Comparison of ENCODE assay signal across 15 cellular contexts in the genomic region with DNA sequence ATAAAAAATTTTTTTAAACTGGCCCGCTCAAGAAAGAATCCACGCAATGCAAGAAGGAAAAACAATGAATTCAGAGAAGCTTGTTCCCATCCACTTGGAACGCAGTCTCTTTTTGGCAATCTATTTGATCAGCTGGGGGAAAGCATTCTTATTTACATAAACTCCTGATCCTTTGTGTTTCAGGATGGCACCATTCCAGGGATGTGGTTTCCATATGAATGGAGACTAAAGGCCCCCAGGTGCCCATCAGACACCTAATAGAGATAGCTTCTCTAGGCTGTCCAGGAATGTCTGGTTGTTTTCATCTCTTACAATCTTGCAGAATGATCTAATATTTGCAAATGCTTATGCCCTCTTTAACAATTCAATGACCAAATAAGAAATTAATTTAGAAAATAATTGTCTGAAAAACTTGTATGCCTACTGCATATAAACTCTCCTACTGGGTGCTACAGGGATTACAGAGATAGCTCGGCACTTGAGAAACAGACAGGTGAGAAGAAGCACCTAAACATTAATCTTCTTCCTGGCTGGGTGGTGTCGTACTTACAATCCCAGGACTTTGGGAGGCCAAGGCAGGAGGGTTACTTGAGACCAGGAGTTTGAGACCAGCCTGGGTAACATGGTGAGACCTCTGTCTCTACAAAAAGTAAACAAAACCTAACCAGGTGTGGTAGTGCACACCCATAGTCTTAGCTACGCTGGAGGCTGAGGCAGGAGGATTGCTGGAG. TPM values are rescaled to one million over a fixed set of nuclear protein-coding genes. Genes with fewer than 3 reads are reported as not detected.
DNase-seq lines count a peak whose midpoint lies in the region; ATAC-seq, FAIRE-seq and TF ChIP-seq lines count a peak whose summit lies in the region.
"Had no signal": no experiment of that assay in that cellular context is flagged by ENCODE, and none has a peak within 500 bp of the region (broad histone marks: within the 10 kb centered on the region; RNA-seq: fewer than 3 reads in every experiment).

No MANE protein-coding gene starts in this region.

- in situ Hi-C loops in HAP-1 (cut with MboI; ENCODE audit: low sequenced_read_pairs) (no loop called here), astrocyte of the spinal cord (cut with HindIII; ENCODE audit: low sequenced_read_pairs) (no loop called here)

- H3K36me3 ChIP-seq in CD8-positive, alpha-beta T cell (ENCODE audit: insufficient read depth, low read length): no peaks in the 10 kb centered on the region
- H3K36me3 ChIP-seq in HAP-1 (replicated peaks): no peaks in the 10 kb centered on the region
- H3K36me3 ChIP-seq: colonic mucosa, gastrocnemius medialis had no signal

- intact Hi-C loops in CD8-positive, alpha-beta T cell (cut with DNase I, micrococcal nuclease): loop anchor here in 1 of 2 experiments (5.0 kb wide), 1 partner anchor 1015 kb away; the partner anchor contains the start of gene ATG10

- H3K27ac ChIP-seq in CD8-positive, alpha-beta T cell (ENCODE audit: low read depth, low read length): no peak overlapping the region
- H3K27ac ChIP-seq: colonic mucosa, gastrocnemius medialis had no signal

- no peak for TF ChIP-seq POLR2A in GM12892 (IDR thresholded peaks at IDR 0.05; ENCODE audit: low read depth, low read length)

- H3K4me3 ChIP-seq in CD8-positive, alpha-beta T cell (ENCODE audit: low read depth, low read length): no peak overlapping the region
- H3K4me3 ChIP-seq in HAP-1 (no peak overlapping the region), astrocyte of the spinal cord (ENCODE audit: low read depth, low read length) (no peak overlapping the region)
- H3K4me3 ChIP-seq: colonic mucosa, gastrocnemius medialis had no signal

- H3K4me1 ChIP-seq in CD8-positive, alpha-beta T cell (ENCODE audit: insufficient read depth, low read length): peaks cover 27% of the 10 kb centered on the region
- peaks cover 28% of the 10 kb centered on the region for H3K4me1 ChIP-seq in HAP-1
- H3K4me1 ChIP-seq: colonic mucosa, gastrocnemius medialis had no signal

- H3K27me3 Mint-ChIP-seq in CD8-positive, alpha-beta T cell (ENCODE audit: low read depth): peaks cover 4% of the 10 kb centered on the region

- ATAC-seq in CD8-positive, alpha-beta T cell: no peak
- ATAC-seq in GM21825 (IDR thresholded peaks at IDR 0.05; ENCODE audit: unreplicated experiment): no peak
- ATAC-seq: gastrocnemius medialis, left ventricle myocardium superior, SK-N-SH treated with all-trans-retinoic acid at 6 μM for 48 hours had no signal

- peaks cover 37% of the 10 kb centered on the region for H3K4me1 Mint-ChIP-seq in CD8-positive, alpha-beta T cell (ENCODE audit: low read depth)

- peak overlapping the region; percentile 49 for H3K4me3 Mint-ChIP-seq in CD8-positive, alpha-beta T cell

- H3K9me3 ChIP-seq in CD8-positive, alpha-beta T cell (ENCODE audit: low read length): no peaks in the 10 kb centered on the region
- H3K9me3 ChIP-seq in HAP-1: no peaks in the 10 kb centered on the region
- H3K9me3 ChIP-seq: colonic mucosa, gastrocnemius medialis had no signal

- no peak for FAIRE-seq in GM12892 (lab: Jason Lieb, UNC)

- TF ChIP-seq CTCF in CD8-positive, alpha-beta T cell (IDR thresholded peaks at IDR 0.05): no peak
- TF ChIP-seq CTCF in astrocyte of the spinal cord (IDR thresholded peaks at IDR 0.05; ENCODE audit: low read depth, low read length): no peak

- POLR2A ChIA-PET in CD8-positive, alpha-beta T cell (lab: Charles Lee): interaction anchor here (0.6 to 1.1 kb wide), 2 partner anchors 35 to 92 kb away, joined by 3 to 4 read pairs; no protein-coding TSS in a partner anchor

- H3K9me3 Mint-ChIP-seq in CD8-positive, alpha-beta T cell: no peaks in the 10 kb centered on the region

- no peak for DNase-seq in CD8-positive, alpha-beta T cell
- DNase-seq in HAP-1 (ENCODE audit: low spot score in 2 of 2): peak; percentile 89 to 90
- DNase-seq in NCI-H510A treated with DMSO at 0.1 percent for 48 hours (lab: John Stamatoyannopoulos, UW): peak; percentile 38
- DNase-seq in astrocyte of the spinal cord (ENCODE audit: low read depth, low spot score): peak; percentile 30
- no peak for DNase-seq in GM12892 (ENCODE audit: insufficient read length)
- no peak for DNase-seq in activated T-cell treated with anti-CD3 and anti-CD28 coated beads for 4 hours
- no peak for DNase-seq in epidermal melanocyte (ENCODE audit: insufficient read length, low spot score)
- DNase-seq: activated gamma-delta T cell; colonic mucosa; gastrocnemius medialis; left ventricle myocardium superior; stimulated activated CD4-positive, alpha-beta T cell treated with anti-CD3 and anti-CD28 coated beads, Interleukin-15, amount 100 ng/mL, for 24 hours; stimulated activated CD8-positive, alpha-beta memory T cell treated with anti-CD3 and anti-CD28 coated beads, Interleukin-4, amount 100 ng/mL, for 48 hours had no signal

- no peaks in the 10 kb centered on the region for H3K27me3 ChIP-seq in CD8-positive, alpha-beta T cell (ENCODE audit: insufficient read depth, low read length)
- no peaks in the 10 kb centered on the region for H3K27me3 ChIP-seq in HAP-1 (ENCODE audit: low read depth)

- CTCF ChIA-PET in CD8-positive, alpha-beta T cell (lab: Charles Lee): interaction anchor here (1.1 to 3.5 kb wide), 2 partner anchors 21 to 151 kb away, joined by 4 to 18 read pairs; no protein-coding TSS in a partner anchor

- H3K36me3 Mint-ChIP-seq in CD8-positive, alpha-beta T cell: peaks cover 11% of the 10 kb centered on the region

- peak overlapping the region; percentile 90 for H3K27ac Mint-ChIP-seq in CD8-positive, alpha-beta T cell

RNA-seq across cellular contexts. Expression of gene RASGRF2, which starts 3.0 kb away (rescaled TPM):
- 10 to 100 TPM; 25.4 to 25.6 TPM for total RNA-seq in CD8-positive, alpha-beta T cell
- 0.38 TPM for polyA plus RNA-seq in GM12892 (2012; ENCODE audit: missing spikeins)

Comparison
In these comparisons a context has a peak if more than half of its experiments do, and no peak if none do; other contexts are left out.
1. DNase-seq: peak in HAP-1 (2 of 2), NCI-H510A treated with DMSO at 0.1 percent for 48 hours (single experiment) and astrocyte of the spinal cord (single experiment); none in CD8-positive, alpha-beta T cell (0 of 7), GM12892 (single experiment), activated T-cell treated with anti-CD3 and anti-CD28 coated beads for 4 hours (single experiment) and epidermal melanocyte (single experiment).